In the genomic region with DNA sequence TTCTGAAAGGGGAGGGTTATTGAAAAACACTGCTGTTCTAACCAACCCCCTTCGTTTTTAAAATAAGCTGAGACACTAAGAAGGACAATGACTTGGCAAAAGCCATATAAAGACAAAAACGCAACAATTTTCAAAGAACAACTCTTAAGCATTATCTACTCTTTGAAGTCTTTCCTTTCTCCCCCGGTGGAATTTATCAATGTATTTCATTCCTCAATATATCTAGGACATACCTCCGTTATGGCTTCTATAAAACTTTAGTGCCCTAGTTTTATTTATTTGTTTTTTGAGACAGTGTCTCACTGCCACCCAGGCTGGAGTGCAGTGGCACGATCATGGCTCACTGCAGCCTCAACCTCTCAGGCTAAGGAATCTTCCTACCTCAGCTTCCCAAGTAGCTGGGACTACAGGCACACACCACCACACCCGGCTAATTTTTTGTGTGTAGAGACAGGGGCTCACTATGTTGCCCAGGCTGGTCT, we compare ENCODE assay signal across 1 cellular context.
TF ChIP-seq lines count a peak whose summit lies in the region.

No MANE protein-coding gene starts in this region.

TF ChIP-seq in K562, 482 proteins besides CTCF, POLR2A, EP300 and RAD21 (continued from another document and continues in another):
- TF ChIP-seq PCBP2 (IDR thresholded peaks at IDR 0.05; ENCODE audit: low read depth, low read length, poor library complexity, severe bottlenecking) = no peak
- TF ChIP-seq MXI1 (IDR thresholded peaks at IDR 0.05; ENCODE audit: low read depth, low read length) = no peak
- TF ChIP-seq PPARD (CRISPR knock-in tag; IDR thresholded peaks at IDR 0.05) = no peak
- TF ChIP-seq, protein P1, sequence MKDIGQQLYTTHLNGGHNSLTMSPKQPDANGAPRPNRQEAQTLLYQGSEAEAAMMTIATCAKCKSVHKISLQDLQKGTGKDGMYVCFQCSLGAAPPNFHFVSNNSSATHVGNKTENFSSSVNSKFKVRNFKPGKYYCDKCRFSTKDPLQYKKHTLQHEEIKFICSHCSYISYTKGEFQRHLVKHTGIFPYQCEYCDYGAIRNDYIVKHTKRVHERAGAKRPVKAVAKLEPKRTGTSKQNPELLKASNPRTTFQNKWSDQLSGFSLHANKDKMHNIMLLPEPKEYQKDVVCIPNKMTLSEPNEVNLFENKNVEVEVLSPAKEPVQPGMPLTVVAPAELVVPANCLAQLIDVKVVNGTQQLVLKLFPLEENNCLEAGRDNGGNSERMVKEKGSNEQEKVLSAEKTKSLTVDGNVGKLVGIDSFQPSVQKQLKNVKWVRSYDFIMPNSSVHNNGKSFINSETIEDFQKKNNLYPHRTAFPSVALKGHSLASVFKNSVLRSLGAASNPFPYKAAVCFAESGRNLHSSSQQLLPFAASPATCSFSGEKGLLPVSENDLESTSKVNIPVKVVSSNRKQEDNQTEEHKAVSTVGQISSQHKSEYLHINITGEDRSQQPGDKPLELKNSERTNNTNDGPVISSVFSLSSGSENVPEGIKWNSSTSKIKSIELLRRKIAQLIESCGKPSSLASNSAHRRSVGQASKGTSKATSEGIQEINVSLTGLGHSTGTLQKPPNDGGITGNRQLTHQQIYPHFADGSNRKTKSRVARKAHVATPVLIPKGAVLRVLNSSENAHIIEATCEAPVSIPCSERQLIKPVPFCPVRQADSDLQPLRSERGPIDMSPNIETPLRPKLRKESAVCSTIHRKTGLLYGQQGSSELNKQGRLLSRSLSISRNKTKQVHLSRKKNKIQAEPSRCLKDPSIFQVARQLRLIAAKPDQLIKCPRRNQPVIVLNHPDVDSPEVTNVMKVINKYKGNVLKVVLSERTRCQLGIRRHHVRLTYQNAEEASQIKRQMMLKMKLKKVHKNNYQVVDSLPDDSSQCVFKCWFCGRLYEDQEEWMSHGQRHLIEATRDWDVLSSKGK (CRISPR knock-in tag; IDR thresholded peaks at IDR 0.05) = no peak
- TF ChIP-seq, protein P2, sequence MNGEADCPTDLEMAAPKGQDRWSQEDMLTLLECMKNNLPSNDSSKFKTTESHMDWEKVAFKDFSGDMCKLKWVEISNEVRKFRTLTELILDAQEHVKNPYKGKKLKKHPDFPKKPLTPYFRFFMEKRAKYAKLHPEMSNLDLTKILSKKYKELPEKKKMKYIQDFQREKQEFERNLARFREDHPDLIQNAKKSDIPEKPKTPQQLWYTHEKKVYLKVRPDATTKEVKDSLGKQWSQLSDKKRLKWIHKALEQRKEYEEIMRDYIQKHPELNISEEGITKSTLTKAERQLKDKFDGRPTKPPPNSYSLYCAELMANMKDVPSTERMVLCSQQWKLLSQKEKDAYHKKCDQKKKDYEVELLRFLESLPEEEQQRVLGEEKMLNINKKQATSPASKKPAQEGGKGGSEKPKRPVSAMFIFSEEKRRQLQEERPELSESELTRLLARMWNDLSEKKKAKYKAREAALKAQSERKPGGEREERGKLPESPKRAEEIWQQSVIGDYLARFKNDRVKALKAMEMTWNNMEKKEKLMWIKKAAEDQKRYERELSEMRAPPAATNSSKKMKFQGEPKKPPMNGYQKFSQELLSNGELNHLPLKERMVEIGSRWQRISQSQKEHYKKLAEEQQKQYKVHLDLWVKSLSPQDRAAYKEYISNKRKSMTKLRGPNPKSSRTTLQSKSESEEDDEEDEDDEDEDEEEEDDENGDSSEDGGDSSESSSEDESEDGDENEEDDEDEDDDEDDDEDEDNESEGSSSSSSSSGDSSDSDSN (IDR thresholded peaks at IDR 0.05; ENCODE audit: borderline replicate concordance in 1 of 2, low read depth in 2 of 2, low read length in 2 of 2) = no peak
- TF ChIP-seq SOX6 (IDR thresholded peaks at IDR 0.05) = no peak
- TF ChIP-seq MAFG (tag; conservative IDR thresholded peaks at IDR 0.05) = peak; percentile 97
- no peak for TF ChIP-seq ZC3H11A (IDR thresholded peaks at IDR 0.05; ENCODE audit: low read depth, low read length)
- TF ChIP-seq DDX20 (tag; IDR thresholded peaks at IDR 0.05; ENCODE audit: low read depth) = no peak
- no peak for TF ChIP-seq TSC22D4 (tag; IDR thresholded peaks at IDR 0.05)
- TF ChIP-seq, protein P3, sequence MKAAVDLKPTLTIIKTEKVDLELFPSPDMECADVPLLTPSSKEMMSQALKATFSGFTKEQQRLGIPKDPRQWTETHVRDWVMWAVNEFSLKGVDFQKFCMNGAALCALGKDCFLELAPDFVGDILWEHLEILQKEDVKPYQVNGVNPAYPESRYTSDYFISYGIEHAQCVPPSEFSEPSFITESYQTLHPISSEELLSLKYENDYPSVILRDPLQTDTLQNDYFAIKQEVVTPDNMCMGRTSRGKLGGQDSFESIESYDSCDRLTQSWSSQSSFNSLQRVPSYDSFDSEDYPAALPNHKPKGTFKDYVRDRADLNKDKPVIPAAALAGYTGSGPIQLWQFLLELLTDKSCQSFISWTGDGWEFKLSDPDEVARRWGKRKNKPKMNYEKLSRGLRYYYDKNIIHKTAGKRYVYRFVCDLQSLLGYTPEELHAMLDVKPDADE (conservative IDR thresholded peaks at IDR 0.05; ENCODE audit: control insufficient read depth, low read depth, low read length) = no peak
- TF ChIP-seq POLR2AphosphoS2 (IDR thresholded peaks at IDR 0.05; ENCODE audit: low read length) = no peak
- no peak for TF ChIP-seq HOXB6 (CRISPR knock-in tag; IDR thresholded peaks at IDR 0.05; ENCODE audit: borderline replicate concordance)
- peak; percentile 44 for TF ChIP-seq BRD9 (IDR thresholded peaks at IDR 0.05; ENCODE audit: low read depth, partially characterized antibody)
- TF ChIP-seq NFIC (IDR thresholded peaks at IDR 0.05) = no peak
- TF ChIP-seq, protein P4, sequence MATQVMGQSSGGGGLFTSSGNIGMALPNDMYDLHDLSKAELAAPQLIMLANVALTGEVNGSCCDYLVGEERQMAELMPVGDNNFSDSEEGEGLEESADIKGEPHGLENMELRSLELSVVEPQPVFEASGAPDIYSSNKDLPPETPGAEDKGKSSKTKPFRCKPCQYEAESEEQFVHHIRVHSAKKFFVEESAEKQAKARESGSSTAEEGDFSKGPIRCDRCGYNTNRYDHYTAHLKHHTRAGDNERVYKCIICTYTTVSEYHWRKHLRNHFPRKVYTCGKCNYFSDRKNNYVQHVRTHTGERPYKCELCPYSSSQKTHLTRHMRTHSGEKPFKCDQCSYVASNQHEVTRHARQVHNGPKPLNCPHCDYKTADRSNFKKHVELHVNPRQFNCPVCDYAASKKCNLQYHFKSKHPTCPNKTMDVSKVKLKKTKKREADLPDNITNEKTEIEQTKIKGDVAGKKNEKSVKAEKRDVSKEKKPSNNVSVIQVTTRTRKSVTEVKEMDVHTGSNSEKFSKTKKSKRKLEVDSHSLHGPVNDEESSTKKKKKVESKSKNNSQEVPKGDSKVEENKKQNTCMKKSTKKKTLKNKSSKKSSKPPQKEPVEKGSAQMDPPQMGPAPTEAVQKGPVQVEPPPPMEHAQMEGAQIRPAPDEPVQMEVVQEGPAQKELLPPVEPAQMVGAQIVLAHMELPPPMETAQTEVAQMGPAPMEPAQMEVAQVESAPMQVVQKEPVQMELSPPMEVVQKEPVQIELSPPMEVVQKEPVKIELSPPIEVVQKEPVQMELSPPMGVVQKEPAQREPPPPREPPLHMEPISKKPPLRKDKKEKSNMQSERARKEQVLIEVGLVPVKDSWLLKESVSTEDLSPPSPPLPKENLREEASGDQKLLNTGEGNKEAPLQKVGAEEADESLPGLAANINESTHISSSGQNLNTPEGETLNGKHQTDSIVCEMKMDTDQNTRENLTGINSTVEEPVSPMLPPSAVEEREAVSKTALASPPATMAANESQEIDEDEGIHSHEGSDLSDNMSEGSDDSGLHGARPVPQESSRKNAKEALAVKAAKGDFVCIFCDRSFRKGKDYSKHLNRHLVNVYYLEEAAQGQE (CRISPR knock-in tag; IDR thresholded peaks at IDR 0.05; ENCODE audit: low read depth) = no peak
- no peak for TF ChIP-seq HNRNPUL1 (IDR thresholded peaks at IDR 0.05; ENCODE audit: low read length)
- peak; percentile 37; the same call in 1 of the 2 replicates for TF ChIP-seq DMBX1 (CRISPR knock-in tag; IDR thresholded peaks at IDR 0.05; ENCODE audit: borderline replicate concordance)
- TF ChIP-seq BRD4 (IDR thresholded peaks at IDR 0.05) = peak; percentile 59; the same call in 1 of the 2 replicates
- no peak for TF ChIP-seq ZNF354B (CRISPR knock-in tag; IDR thresholded peaks at IDR 0.05)
- peak; percentile 35; the same call in 1 of the 2 replicates for TF ChIP-seq SMARCE1 (IDR thresholded peaks at IDR 0.05)
- TF ChIP-seq, protein P5, sequence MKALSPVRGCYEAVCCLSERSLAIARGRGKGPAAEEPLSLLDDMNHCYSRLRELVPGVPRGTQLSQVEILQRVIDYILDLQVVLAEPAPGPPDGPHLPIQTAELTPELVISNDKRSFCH (CRISPR knock-in tag; IDR thresholded peaks at IDR 0.05) = no peak
- TF ChIP-seq, protein P5 (tag; IDR thresholded peaks at IDR 0.05) = no peak
- 0 out of 2 replicates have a peak, but pooled peaks have one; percentile 33 for TF ChIP-seq SMAD4 (CRISPR knock-in tag; conservative IDR thresholded peaks at IDR 0.05)
- no peak for TF ChIP-seq ILF3 (IDR thresholded peaks at IDR 0.05; ENCODE audit: borderline replicate concordance)
- TF ChIP-seq XRCC5 (IDR thresholded peaks at IDR 0.05; ENCODE audit: low read depth, low read length) = no peak
- no peak for TF ChIP-seq STAT5B (CRISPR knock-in tag; IDR thresholded peaks at IDR 0.05)
- TF ChIP-seq ZNF263 (CRISPR knock-in tag; IDR thresholded peaks at IDR 0.05; ENCODE audit: borderline replicate concordance) = no peak
- TF ChIP-seq ZNF3 (CRISPR knock-in tag; IDR thresholded peaks at IDR 0.05) = no peak
- no peak for TF ChIP-seq LCOR (CRISPR knock-in tag; IDR thresholded peaks at IDR 0.05)
- no peak for TF ChIP-seq TGIF2 (CRISPR knock-in tag; IDR thresholded peaks at IDR 0.05)
- TF ChIP-seq, protein P6, sequence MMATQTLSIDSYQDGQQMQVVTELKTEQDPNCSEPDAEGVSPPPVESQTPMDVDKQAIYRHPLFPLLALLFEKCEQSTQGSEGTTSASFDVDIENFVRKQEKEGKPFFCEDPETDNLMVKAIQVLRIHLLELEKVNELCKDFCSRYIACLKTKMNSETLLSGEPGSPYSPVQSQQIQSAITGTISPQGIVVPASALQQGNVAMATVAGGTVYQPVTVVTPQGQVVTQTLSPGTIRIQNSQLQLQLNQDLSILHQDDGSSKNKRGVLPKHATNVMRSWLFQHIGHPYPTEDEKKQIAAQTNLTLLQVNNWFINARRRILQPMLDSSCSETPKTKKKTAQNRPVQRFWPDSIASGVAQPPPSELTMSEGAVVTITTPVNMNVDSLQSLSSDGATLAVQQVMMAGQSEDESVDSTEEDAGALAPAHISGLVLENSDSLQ (IDR thresholded peaks at IDR 0.05) = no peak
- no peak for TF ChIP-seq ZNF551 (CRISPR knock-in tag; IDR thresholded peaks at IDR 0.05)
- TF ChIP-seq BMI1 (IDR thresholded peaks at IDR 0.05; ENCODE audit: low read length) = no peak
- TF ChIP-seq, protein P7, sequence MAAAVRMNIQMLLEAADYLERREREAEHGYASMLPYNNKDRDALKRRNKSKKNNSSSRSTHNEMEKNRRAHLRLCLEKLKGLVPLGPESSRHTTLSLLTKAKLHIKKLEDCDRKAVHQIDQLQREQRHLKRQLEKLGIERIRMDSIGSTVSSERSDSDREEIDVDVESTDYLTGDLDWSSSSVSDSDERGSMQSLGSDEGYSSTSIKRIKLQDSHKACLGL (CRISPR knock-in tag; IDR thresholded peaks at IDR 0.05; ENCODE audit: borderline replicate concordance, poor library complexity, severe bottlenecking) = no peak
- TF ChIP-seq ZNF143 (CRISPR knock-in tag; IDR thresholded peaks at IDR 0.05) = no peak
- no peak for TF ChIP-seq NFXL1 (CRISPR knock-in tag; IDR thresholded peaks at IDR 0.05)
- no peak for TF ChIP-seq NR4A1 (CRISPR knock-in tag; IDR thresholded peaks at IDR 0.05)
- no peak for TF ChIP-seq NR4A1 (tag; IDR thresholded peaks at IDR 0.05)
- no peak for TF ChIP-seq GABPB1 (CRISPR knock-in tag; IDR thresholded peaks at IDR 0.05)
- TF ChIP-seq L3MBTL2 (IDR thresholded peaks at IDR 0.05) = 0 out of 2 replicates have a peak, but pooled peaks have one; percentile 13
- TF ChIP-seq ERF (CRISPR knock-in tag; IDR thresholded peaks at IDR 0.05) = 0 out of 2 replicates have a peak, but pooled peaks have one; percentile 23
- no peak for TF ChIP-seq ZNF140 (CRISPR knock-in tag; IDR thresholded peaks at IDR 0.05)
- TF ChIP-seq RCOR1 (IDR thresholded peaks at IDR 0.05; ENCODE audit: borderline replicate concordance in 1 of 2, low read depth in 2 of 2, low read length in 2 of 2) = no peak
- TF ChIP-seq, protein P8, sequence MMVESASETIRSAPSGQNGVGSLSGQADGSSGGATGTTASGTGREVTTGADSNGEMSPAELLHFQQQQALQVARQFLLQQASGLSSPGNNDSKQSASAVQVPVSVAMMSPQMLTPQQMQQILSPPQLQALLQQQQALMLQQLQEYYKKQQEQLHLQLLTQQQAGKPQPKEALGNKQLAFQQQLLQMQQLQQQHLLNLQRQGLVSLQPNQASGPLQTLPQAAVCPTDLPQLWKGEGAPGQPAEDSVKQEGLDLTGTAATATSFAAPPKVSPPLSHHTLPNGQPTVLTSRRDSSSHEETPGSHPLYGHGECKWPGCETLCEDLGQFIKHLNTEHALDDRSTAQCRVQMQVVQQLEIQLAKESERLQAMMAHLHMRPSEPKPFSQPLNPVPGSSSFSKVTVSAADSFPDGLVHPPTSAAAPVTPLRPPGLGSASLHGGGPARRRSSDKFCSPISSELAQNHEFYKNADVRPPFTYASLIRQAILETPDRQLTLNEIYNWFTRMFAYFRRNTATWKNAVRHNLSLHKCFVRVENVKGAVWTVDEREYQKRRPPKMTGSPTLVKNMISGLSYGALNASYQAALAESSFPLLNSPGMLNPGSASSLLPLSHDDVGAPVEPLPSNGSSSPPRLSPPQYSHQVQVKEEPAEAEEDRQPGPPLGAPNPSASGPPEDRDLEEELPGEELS (CRISPR knock-in tag; IDR thresholded peaks at IDR 0.05; ENCODE audit: borderline replicate concordance) = no peak
- TF ChIP-seq CBX1 (IDR thresholded peaks at IDR 0.05; ENCODE audit: low read depth) = no peak
- no peak for TF ChIP-seq CEBPB (tag; IDR thresholded peaks at IDR 0.05)
- TF ChIP-seq, protein P9, sequence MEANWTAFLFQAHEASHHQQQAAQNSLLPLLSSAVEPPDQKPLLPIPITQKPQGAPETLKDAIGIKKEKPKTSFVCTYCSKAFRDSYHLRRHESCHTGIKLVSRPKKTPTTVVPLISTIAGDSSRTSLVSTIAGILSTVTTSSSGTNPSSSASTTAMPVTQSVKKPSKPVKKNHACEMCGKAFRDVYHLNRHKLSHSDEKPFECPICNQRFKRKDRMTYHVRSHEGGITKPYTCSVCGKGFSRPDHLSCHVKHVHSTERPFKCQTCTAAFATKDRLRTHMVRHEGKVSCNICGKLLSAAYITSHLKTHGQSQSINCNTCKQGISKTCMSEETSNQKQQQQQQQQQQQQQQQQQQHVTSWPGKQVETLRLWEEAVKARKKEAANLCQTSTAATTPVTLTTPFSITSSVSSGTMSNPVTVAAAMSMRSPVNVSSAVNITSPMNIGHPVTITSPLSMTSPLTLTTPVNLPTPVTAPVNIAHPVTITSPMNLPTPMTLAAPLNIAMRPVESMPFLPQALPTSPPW (CRISPR knock-in tag; IDR thresholded peaks at IDR 0.05) = peak; percentile 32; the same call in 1 of the 2 replicates
